21 cellular contexts compared by ENCODE assay signal in the genomic region with DNA sequence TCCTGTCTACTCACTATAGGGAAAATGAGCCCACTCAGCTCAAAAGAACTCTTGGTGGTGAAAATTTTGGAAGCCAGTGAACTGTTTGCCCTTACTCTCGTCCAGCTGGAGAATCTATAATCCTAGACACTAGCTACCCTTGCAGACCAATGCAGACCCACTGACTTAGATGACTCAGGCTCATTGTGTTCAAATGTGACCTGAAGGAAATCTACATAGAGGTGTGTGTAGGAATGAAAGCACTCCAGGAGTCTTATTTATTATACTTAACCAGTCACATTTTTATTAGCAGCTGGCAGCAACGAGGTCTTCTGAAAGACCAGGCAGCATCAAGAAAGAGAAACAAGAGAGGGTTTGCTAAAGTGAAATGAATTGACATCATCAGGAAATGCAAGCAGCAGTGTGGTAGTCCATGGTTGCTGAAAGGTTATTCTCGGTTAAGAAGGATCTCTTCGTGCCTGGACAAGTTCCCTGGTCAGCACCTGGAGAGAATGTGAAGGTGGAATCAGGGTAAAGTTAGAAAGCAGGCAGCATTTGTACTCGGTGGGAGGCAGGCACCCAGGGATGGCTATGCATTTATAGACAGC. TPM values are rescaled to one million over a fixed set of nuclear protein-coding genes. Genes with fewer than 3 reads are reported as not detected.
DNase-seq lines count a peak whose midpoint lies in the region; ATAC-seq and TF ChIP-seq lines count a peak whose summit lies in the region.
"Had no signal": no experiment of that assay in that cellular context is flagged by ENCODE, and none has a peak within 500 bp of the region (broad histone marks: within the 10 kb centered on the region; RNA-seq: fewer than 3 reads in every experiment).

No MANE protein-coding gene starts in this region.

- intact Hi-C loops in right lobe of liver (cut with DNase I): no loop called here

- no peak for TF ChIP-seq POLR2A in right lobe of liver (IDR thresholded peaks at IDR 0.05)

- H3K27me3 ChIP-seq in RWPE2 (ENCODE audit: insufficient read depth, poor library complexity, severe bottlenecking) (no peaks in the 10 kb centered on the region), right lobe of liver (no peaks in the 10 kb centered on the region)

- H3K4me1 ChIP-seq in RWPE2 (ENCODE audit: insufficient read depth, poor library complexity, severe bottlenecking): peaks cover 13% of the 10 kb centered on the region
- H3K4me1 ChIP-seq in right lobe of liver: no peaks in the 10 kb centered on the region

- H3K9me3 ChIP-seq in RWPE2 (ENCODE audit: severe bottlenecking): peaks cover 4% of the 10 kb centered on the region
- no peaks in the 10 kb centered on the region for H3K9me3 ChIP-seq in right lobe of liver

- ATAC-seq in RWPE2 (ENCODE audit: low read depth) (peak; percentile 71), right lobe of liver (no peak), HG02642 (IDR thresholded peaks at IDR 0.05; ENCODE audit: poor library complexity, unreplicated experiment) (no peak)
- ATAC-seq: HCT116, K562, SK-N-SH treated with all-trans-retinoic acid at 6 μM for 48 hours, T-cell had no signal

- H3K4me3 ChIP-seq in RWPE2 (ENCODE audit: severe bottlenecking): no peak overlapping the region
- H3K4me3 ChIP-seq in right lobe of liver: no peak overlapping the region
- H3K4me3 ChIP-seq: K562 had no signal

- H3K27ac ChIP-seq in RWPE2 (ENCODE audit: poor library complexity, severe bottlenecking): peak overlapping the region; percentile 49
- peak overlapping the region; percentile 82 for H3K27ac ChIP-seq in epithelial cell of prostate
- no peak overlapping the region for H3K27ac ChIP-seq in right lobe of liver

- DNase-seq in HPDE6-E6E7 (ENCODE audit: extremely low spot score) (peak; percentile 79), RWPE2 (ENCODE audit: low spot score) (no peak), epithelial cell of prostate (ENCODE audit: low read depth, low spot score) (peak; percentile 48), renal cortical epithelial cell (ENCODE audit: low read depth) (peak; percentile 71), A172 (ENCODE audit: low spot score) (no peak), NCI-H446 treated with DMSO at 0.1 percent for 48 hours (lab: John Stamatoyannopoulos, UW) (no peak), right lobe of liver (no peak)
- DNase-seq: COR-L47, GF-D8, GOT3, NCI-H1417, NCI-H2029, NCI-H774, SIG-M5, T-cell had no signal

- TF ChIP-seq CTCF in RWPE2 (IDR thresholded peaks at IDR 0.05; ENCODE audit: poor library complexity, severe bottlenecking) (no peak), right lobe of liver (IDR thresholded peaks at IDR 0.05) (no peak)

- H3K36me3 ChIP-seq in RWPE2 (ENCODE audit: low read depth): no peaks in the 10 kb centered on the region
- H3K36me3 ChIP-seq in right lobe of liver: no peaks in the 10 kb centered on the region

- WGBS in right lobe of liver (ENCODE audit: insufficient coverage, low coverage, low lambda C conversion rate, missing lambda C conversion rate): 51% methylated on average over 5 of the region's 5 CpGs

RNA-seq across cellular contexts. Expression of gene KRTAP29-1, which starts 1.4 kb away (rescaled TPM):
- total RNA-seq in renal cortical epithelial cell: not detected in 2 replicates
- total RNA-seq in A172 (2014; rRNA removed; shearing (Covaris generic)): 0.16 TPM in 1 of 2 replicates, not detected in the other
- not detected for total RNA-seq in right lobe of liver
- total RNA-seq: K562, NCI-H460, OCI-LY7 had no signal

RNA-seq across cellular contexts. Expression of gene KRTAP16-1, which starts 7.8 kb away (rescaled TPM):
- total RNA-seq in renal cortical epithelial cell: not detected in 2 replicates
- total RNA-seq in A172 (2014; rRNA removed; shearing (Covaris generic)): not detected in 2 replicates
- not detected for total RNA-seq in right lobe of liver
- total RNA-seq: K562, NCI-H460, OCI-LY7 had no signal

RNA-seq across cellular contexts. Expression of gene KRTAP17-1, which starts 14.2 kb away (rescaled TPM):
- not detected in 2 replicates for total RNA-seq in renal cortical epithelial cell
- not detected in 2 replicates for total RNA-seq in A172 (2014; rRNA removed; shearing (Covaris generic))
- not detected for total RNA-seq in right lobe of liver
- total RNA-seq: K562, NCI-H460, OCI-LY7, T-cell had no signal

RNA-seq across cellular contexts. Expression of gene KRTAP9-7, which starts 25.8 kb away (rescaled TPM):
- total RNA-seq in renal cortical epithelial cell (not detected in 2 replicates), right lobe of liver (not detected)
- not detected in 2 replicates for total RNA-seq in A172 (2014; rRNA removed; shearing (Covaris generic))
- total RNA-seq: K562, NCI-H460, OCI-LY7, T-cell had no signal

RNA-seq across cellular contexts. Expression of gene KRTAP9-6, which starts 36.1 kb away (rescaled TPM):
- not detected in 2 replicates for total RNA-seq in renal cortical epithelial cell
- not detected in 2 replicates for total RNA-seq in A172 (2014; rRNA removed; shearing (Covaris generic))
- total RNA-seq in right lobe of liver: not detected
- total RNA-seq: K562, NCI-H460, OCI-LY7, T-cell had no signal

Comparison
In these comparisons a context has a peak if more than half of its experiments do, and no peak if none do; other contexts are left out.
1. DNase-seq: peak in HPDE6-E6E7 (single experiment), epithelial cell of prostate (single experiment) and renal cortical epithelial cell (single experiment); none in RWPE2 (single experiment), A172 (single experiment), NCI-H446 treated with DMSO at 0.1 percent for 48 hours (single experiment) and right lobe of liver (0 of 3).
2. H3K27ac ChIP-seq: peak in RWPE2 (single experiment) and epithelial cell of prostate (single experiment); none in right lobe of liver (0 of 3).